In genomic region chr7:234041-234711, GRCh38 we compare ENCODE assay signal across 1 cellular context.
TF ChIP-seq lines count a peak whose summit lies in the region.

No MANE protein-coding gene starts in this region.

TF ChIP-seq in IMR-90, 13 proteins besides CTCF, POLR2A, EP300 and RAD21 (continued from another document):
- TF ChIP-seq RCOR1 (IDR thresholded peaks at IDR 0.05; ENCODE audit: insufficient replicate concordance, low read length) = no peak
- no peak for TF ChIP-seq CHD1 (IDR thresholded peaks at IDR 0.05; ENCODE audit: low read depth, low read length)
- TF ChIP-seq, protein P1, sequence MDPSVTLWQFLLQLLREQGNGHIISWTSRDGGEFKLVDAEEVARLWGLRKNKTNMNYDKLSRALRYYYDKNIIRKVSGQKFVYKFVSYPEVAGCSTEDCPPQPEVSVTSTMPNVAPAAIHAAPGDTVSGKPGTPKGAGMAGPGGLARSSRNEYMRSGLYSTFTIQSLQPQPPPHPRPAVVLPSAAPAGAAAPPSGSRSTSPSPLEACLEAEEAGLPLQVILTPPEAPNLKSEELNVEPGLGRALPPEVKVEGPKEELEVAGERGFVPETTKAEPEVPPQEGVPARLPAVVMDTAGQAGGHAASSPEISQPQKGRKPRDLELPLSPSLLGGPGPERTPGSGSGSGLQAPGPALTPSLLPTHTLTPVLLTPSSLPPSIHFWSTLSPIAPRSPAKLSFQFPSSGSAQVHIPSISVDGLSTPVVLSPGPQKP (IDR thresholded peaks at IDR 0.05; ENCODE audit: borderline replicate concordance, low read depth, low read length) = no peak
- no peak for TF ChIP-seq MAFK (IDR thresholded peaks at IDR 0.05; ENCODE audit: low read depth, low read length)
- no peak for TF ChIP-seq CEBPB (IDR thresholded peaks at IDR 0.05; ENCODE audit: low read depth, low read length)
- no peak for TF ChIP-seq USF2 (IDR thresholded peaks at IDR 0.05; ENCODE audit: low read depth, low read length)
- no peak for TF ChIP-seq NFE2L2 (IDR thresholded peaks at IDR 0.05; ENCODE audit: low read depth, low read length)
- no peak for TF ChIP-seq MAZ (IDR thresholded peaks at IDR 0.05; ENCODE audit: borderline replicate concordance, low read depth, low read length)
- TF ChIP-seq SMC3 (IDR thresholded peaks at IDR 0.05; ENCODE audit: low read depth, low read length) = no peak
